ENCODE assay signal across 12 cellular contexts in the genomic region with DNA sequence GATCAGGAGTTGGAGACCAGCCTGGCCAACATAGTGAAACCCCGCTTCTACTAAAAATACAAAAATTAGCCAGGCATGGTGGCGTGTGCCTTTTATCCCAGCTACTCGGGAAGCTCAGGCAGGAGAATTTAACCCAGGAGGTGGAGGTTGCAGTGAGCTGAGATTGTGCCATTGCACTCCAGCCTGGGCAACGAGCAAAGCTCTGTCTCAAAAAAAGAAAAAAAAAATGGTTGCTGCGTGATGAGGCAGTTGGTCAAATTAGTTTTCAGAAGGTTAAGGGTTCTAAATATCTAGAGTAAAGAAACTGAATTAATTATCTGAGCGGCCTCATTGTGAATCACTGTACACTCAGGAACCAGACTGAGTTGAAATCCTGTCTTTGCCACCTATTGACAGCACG. TPM values are rescaled to one million over a fixed set of nuclear protein-coding genes. Genes with fewer than 3 reads are reported as not detected.
DNase-seq lines count a peak whose midpoint lies in the region; ATAC-seq and TF ChIP-seq lines count a peak whose summit lies in the region.
"Had no signal": no experiment of that assay in that cellular context is flagged by ENCODE, and none has a peak within 500 bp of the region (broad histone marks: within the 10 kb centered on the region; RNA-seq: fewer than 3 reads in every experiment).

No MANE protein-coding gene starts in this region.

- peaks cover 44% of the 10 kb centered on the region for H3K36me3 ChIP-seq in GM23248 (ENCODE audit: low read depth)
- peaks cover 29% of the 10 kb centered on the region for H3K36me3 ChIP-seq in Panc1 (ENCODE audit: control insufficient read depth, insufficient read depth, low read length)
- peaks cover 54% of the 10 kb centered on the region for H3K36me3 ChIP-seq in neutrophil
- peaks cover 27% of the 10 kb centered on the region for H3K36me3 ChIP-seq in mucosa of descending colon (ENCODE audit: low read depth)
- H3K36me3 ChIP-seq in tibial artery: peaks cover 46 to 70% (median 54%) of the 10 kb centered on the region in 3 donors

- no peaks in the 10 kb centered on the region for H3K9me3 Mint-ChIP-seq in chondrocyte (ENCODE audit: low read depth)

- CTCF ChIA-PET in Panc1 (lab: Charles Lee): no interaction called here

- peaks cover 75% of the 10 kb centered on the region for H3K79me2 ChIP-seq in GM23248 (ENCODE audit: insufficient read depth)

- in situ Hi-C loops in GM23248 (cut with MboI): no loop called here
- in situ Hi-C loops in Panc1 (cut with HindIII; ENCODE audit: low pct_unique_long_range_greater_than_20kb, low sequenced_read_pairs): no loop called here

- no peaks in the 10 kb centered on the region for H3K27me3 Mint-ChIP-seq in chondrocyte (ENCODE audit: low read depth)

- H3F3A ChIP-seq in GM23248 (ENCODE audit: insufficient read depth): peaks cover 63% of the 10 kb centered on the region

- H3K4me3 ChIP-seq in GM23248 (peak overlapping the region; percentile 93), Panc1 (ENCODE audit: low read depth in 2 of 2, low read length in 2 of 2) (no peak overlapping the region), neutrophil (ENCODE audit: low read depth in 1 of 2, low read length in 1 of 2) (no peak overlapping the region), mucosa of descending colon (no peak overlapping the region), tibial artery (no peak overlapping the region)
- H3K4me3 ChIP-seq: prostate gland had no signal

- H3K4me3 Mint-ChIP-seq in chondrocyte (ENCODE audit: unreplicated experiment): peak overlapping the region; percentile 35

- peaks cover 33% of the 10 kb centered on the region for H4K20me1 ChIP-seq in GM23248 (ENCODE audit: insufficient read depth)

- H3K4me2 ChIP-seq in GM23248 (ENCODE audit: unreplicated experiment): peak overlapping the region; percentile 79

- BruUV-seq in Panc1 (replicated peaks; lab: Mats Ljungman, UMichigan): no TSS peak

- H2AFZ ChIP-seq in GM23248: no peak overlapping the region

- peaks cover 47% of the 10 kb centered on the region for H3K36me3 Mint-ChIP-seq in chondrocyte (ENCODE audit: low read depth)

- intact Hi-C loops in Panc1 (cut with micrococcal nuclease; ENCODE audit: unreplicated experiment) (no loop called here), mucosa of descending colon (cut with DNase I, micrococcal nuclease) (no loop called here), tibial artery (cut with DNase I; ENCODE audit: low total_unique reads) (no loop called here)

- H3K9me3 ChIP-seq in GM23248 (ENCODE audit: low read depth) (no peaks in the 10 kb centered on the region), Panc1 (ENCODE audit: control insufficient read depth, insufficient read depth, low read depth, low read length) (no peaks in the 10 kb centered on the region), neutrophil (peaks cover 3% of the 10 kb centered on the region), mucosa of descending colon (no peaks in the 10 kb centered on the region), tibial artery (no peaks in the 10 kb centered on the region)
- H3K9me3 ChIP-seq: prostate gland had no signal

- peak overlapping the region; percentile 99 for H3K9ac ChIP-seq in GM23248

- H3K27me3 ChIP-seq in GM23248 (replicated peaks; ENCODE audit: insufficient read depth): no peaks in the 10 kb centered on the region
- H3K27me3 ChIP-seq in Panc1 (ENCODE audit: control insufficient read depth, insufficient read depth, low read length): no peaks in the 10 kb centered on the region
- H3K27me3 ChIP-seq in neutrophil: no peaks in the 10 kb centered on the region
- H3K27me3 ChIP-seq in tibial artery: no peaks in the 10 kb centered on the region

- no peaks in the 10 kb centered on the region for H3K9me2 ChIP-seq in GM23248 (ENCODE audit: insufficient read depth)

- H3K4me1 ChIP-seq in GM23248 (ENCODE audit: insufficient read depth) (peaks cover 37% of the 10 kb centered on the region), Panc1 (ENCODE audit: control insufficient read depth, insufficient read depth, low read length) (peaks cover 65% of the 10 kb centered on the region), neutrophil (ENCODE audit: control insufficient read depth in 1 of 2, insufficient read depth in 1 of 2, low read depth in 1 of 2, low read length in 1 of 2) (peaks cover 55 to 57% of the 10 kb centered on the region in 2 experiments), mucosa of descending colon (ENCODE audit: low read depth) (peaks cover 40% of the 10 kb centered on the region), tibial artery (peaks cover 0 to 55% (median 43%) of the 10 kb centered on the region in 4 donors)
- H3K4me1 ChIP-seq: prostate gland had no signal

- peak overlapping the region; percentile 96 for H3K27ac ChIP-seq in GM23248
- peak overlapping the region; percentile 35; the same call in 1 of the 2 replicates for H3K27ac ChIP-seq in Panc1 (ENCODE audit: low read length)
- peak overlapping the region; percentile 92 for H3K27ac ChIP-seq in neutrophil
- H3K27ac ChIP-seq in substantia nigra (ENCODE audit: low read depth, low read length, poor library complexity, severe bottlenecking): no peak overlapping the region
- no peak overlapping the region for H3K27ac ChIP-seq in tibial artery
- H3K27ac ChIP-seq: prostate gland had no signal

- TF ChIP-seq CTCF in Panc1 (IDR thresholded peaks at IDR 0.05) (no peak), chondrocyte (IDR thresholded peaks at IDR 0.05) (no peak), neutrophil (IDR thresholded peaks at IDR 0.05) (no peak), mucosa of descending colon (IDR thresholded peaks at IDR 0.05) (no peak), tibial artery (IDR thresholded peaks at IDR 0.05) (no peak)

- POLR2A ChIA-PET in Panc1 (lab: Charles Lee): no interaction called here

- H3K4me1 Mint-ChIP-seq in chondrocyte (ENCODE audit: low read depth): peaks cover 69% of the 10 kb centered on the region

- peak overlapping the region; percentile 22 for H3K27ac Mint-ChIP-seq in chondrocyte (ENCODE audit: unreplicated experiment)

- ATAC-seq in Panc1: no peak
- no peak for ATAC-seq in mucosa of descending colon

- DNase-seq in GM23248 (no peak), Panc1 (ENCODE audit: low read depth, low spot score) (no peak), chondrocyte (ENCODE audit: low spot score) (no peak), mucosa of descending colon (no peak), substantia nigra (lab: John Stamatoyannopoulos, UW) (no peak), tibial artery (no peak)
- no peak for DNase-seq in stimulated activated CD4-positive, alpha-beta T cell treated with anti-CD3 and anti-CD28 coated beads, Interleukin-2, amount 100 ng/mL, for 24 hours
- DNase-seq: amniotic stem cell, kidney glomerular epithelial cell had no signal

- 46 to 55% methylated on average over 7 of the region's 7 CpGs for WGBS in GM23248 (ENCODE audit: low coverage in 1 of 2, low lambda C conversion rate in 2 of 2, missing lambda C conversion rate in 2 of 2), 2 experiments

RNA-seq across cellular contexts. Expression of a gene that starts 3.5 kb away (rescaled TPM):
- total RNA-seq in GM23248 (2014; rRNA removed; shearing (Covaris generic)): 51.1 and 55.0 TPM in 2 replicates
- polyA plus RNA-seq in GM23248 (2016; fragmentation: Nextera tagmentation; extraction: Ambion mirVana): 84.5 and 88.1 TPM in 2 replicates
- total RNA-seq in Panc1 (2021; ENCODE audit: unreplicated experiment) (51.6 TPM), chondrocyte (1.2 to 3.3 TPM (median 2.6 TPM) in 3 replicates), mucosa of descending colon (10 to 100 TPM; 41.4 to 91.9 (median 50.7) TPM)
- 47.6 TPM for polyA plus RNA-seq in Panc1 (2012; ENCODE audit: insufficient read length)

RNA-seq across cellular contexts. Expression of a gene that starts 7.7 kb away (rescaled TPM):
- 127 and 195 TPM in 2 replicates for total RNA-seq in GM23248 (2014; rRNA removed; shearing (Covaris generic))
- 63.2 and 65.9 TPM in 2 replicates for polyA plus RNA-seq in GM23248 (2016; fragmentation: Nextera tagmentation; extraction: Ambion mirVana)
- total RNA-seq in Panc1 (2021; ENCODE audit: unreplicated experiment) (47.1 TPM), chondrocyte (33.1 to 47.8 TPM (median 35.9 TPM) in 3 replicates), mucosa of descending colon (100 to 1,000 TPM in 1 of 3 donors, 10 to 100 TPM in 2; 55.2 to 101 (median 94.5) TPM)
- 68.0 TPM for polyA plus RNA-seq in Panc1 (2012; ENCODE audit: insufficient read length)

RNA-seq across cellular contexts. Expression of a gene that starts 13.9 kb away (rescaled TPM):
- 3.9 TPM in 1 of 2 replicates, not detected in the other for total RNA-seq in GM23248 (2014; rRNA removed; shearing (Covaris generic))
- 0.71 and 1.1 TPM in 2 replicates for polyA plus RNA-seq in GM23248 (2016; fragmentation: Nextera tagmentation; extraction: Ambion mirVana)
- 0.33 TPM for total RNA-seq in Panc1 (2021; ENCODE audit: unreplicated experiment)
- 1.1 TPM for polyA plus RNA-seq in Panc1 (2012; ENCODE audit: insufficient read length)
- total RNA-seq in chondrocyte: 0.32 to 0.39 TPM in 2 of 3 replicates, not detected in the other
- total RNA-seq in mucosa of descending colon: 1 to 10 TPM in 1 of 3 donors, under 1 TPM in 2; 0.38 to 4.4 (median 0.41) TPM
- total RNA-seq: H4 had no signal

RNA-seq across cellular contexts. Expression of a gene that starts 14.2 kb away (rescaled TPM):
- total RNA-seq in GM23248 (2014; rRNA removed; shearing (Covaris generic)): 82.5 and 111 TPM in 2 replicates
- 1.3 and 1.9 TPM in 2 replicates for polyA plus RNA-seq in GM23248 (2016; fragmentation: Nextera tagmentation; extraction: Ambion mirVana)
- total RNA-seq in Panc1 (2021; ENCODE audit: unreplicated experiment) (63.7 TPM), chondrocyte (45.3 to 57.8 TPM (median 49.4 TPM) in 3 replicates), mucosa of descending colon (10 to 100 TPM; 27.9 to 60.2 (median 37.7) TPM)
- polyA plus RNA-seq in Panc1 (2012; ENCODE audit: insufficient read length): 68.6 TPM

RNA-seq across cellular contexts. Expression of a gene that starts 17.4 kb away (rescaled TPM):
- 1.5 TPM in 1 of 2 replicates, not detected in the other for total RNA-seq in GM23248 (2014; rRNA removed; shearing (Covaris generic))
- 1.4 and 2.0 TPM in 2 replicates for polyA plus RNA-seq in GM23248 (2016; fragmentation: Nextera tagmentation; extraction: Ambion mirVana)
- total RNA-seq in Panc1 (2021; ENCODE audit: unreplicated experiment): 2.3 TPM
- polyA plus RNA-seq in Panc1 (2012; ENCODE audit: insufficient read length): 3.1 TPM
- 0.48 to 1.9 TPM (median 1.7 TPM) in 3 replicates for total RNA-seq in chondrocyte
- total RNA-seq in mucosa of descending colon: 10 to 100 TPM; 41.0 to 74.6 (median 73.3) TPM
- total RNA-seq: H4 had no signal

Comparison
In these comparisons a context has a peak if more than half of its experiments do, and no peak if none do; other contexts are left out.
1. H3K27ac ChIP-seq: peak in GM23248 (single experiment), Panc1 (single experiment) and neutrophil (single experiment); none in substantia nigra (single experiment) and tibial artery (0 of 2).